Comparison of ENCODE assay signal across 19 cellular contexts in the genomic region with DNA sequence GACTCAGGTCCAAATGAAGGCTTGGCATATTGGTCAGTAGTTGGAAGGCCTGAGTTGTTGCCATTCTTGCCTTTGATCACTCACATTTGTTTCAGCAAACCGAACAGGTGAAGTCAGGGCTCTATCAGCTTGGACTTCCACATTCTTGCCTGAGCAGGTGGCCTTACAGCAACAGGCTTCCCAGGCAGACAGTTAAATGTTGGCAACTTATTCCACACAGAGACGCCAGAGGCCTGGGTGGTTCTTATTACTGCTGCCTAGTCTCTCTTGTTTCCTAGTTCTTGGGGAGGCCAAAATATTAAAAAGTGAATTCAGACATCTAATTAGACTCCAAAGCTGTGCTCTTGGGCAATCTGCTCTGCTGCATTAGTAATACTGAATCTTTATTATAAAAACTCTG. TPM values are rescaled to one million over a fixed set of nuclear protein-coding genes. Genes with fewer than 3 reads are reported as not detected.
"Had no signal": no experiment of that assay in that cellular context is flagged by ENCODE, and none has a peak within 500 bp of the region (broad histone marks: within the 10 kb centered on the region; RNA-seq: fewer than 3 reads in every experiment).

No MANE protein-coding gene starts in this region.

- ATAC-seq: gastrocnemius medialis, heart right ventricle, left colon, lower lobe of right lung, right lobe of liver had no signal

- H3K9me3 Mint-ChIP-seq: activated naive CD4-positive, alpha-beta T cell treated with anti-CD3 and anti-CD28 coated beads for 36 hours; T-helper 2 cell treated with Interferon-gamma antibody and Interleukin-4, amounts not matched to agents 5 μg/mL and 100 μg/mL, for 36 hours had no signal

- H3K27me3 ChIP-seq: colonic mucosa, gastrocnemius medialis, heart right ventricle, right lobe of liver had no signal

- H3K27ac ChIP-seq: colonic mucosa, gastrocnemius medialis, lower lobe of right lung, right lobe of liver had no signal

- H3K4me1 Mint-ChIP-seq: neural crest cell had no signal

- H3K4me3 Mint-ChIP-seq: activated naive CD4-positive, alpha-beta T cell treated with anti-CD3 and anti-CD28 coated beads for 36 hours; neural crest cell; T-helper 2 cell treated with Interferon-gamma antibody and Interleukin-4, amounts not matched to agents 5 μg/mL and 100 μg/mL, for 36 hours had no signal

- H3K9me3 ChIP-seq: colonic mucosa, gastrocnemius medialis, heart right ventricle, lower lobe of right lung, right lobe of liver had no signal

- H3K36me3 ChIP-seq: colonic mucosa, gastrocnemius medialis, heart right ventricle, lower lobe of right lung, right lobe of liver had no signal

- H3K4me1 ChIP-seq: colonic mucosa had no signal

- H3K4me3 ChIP-seq: colonic mucosa, gastrocnemius medialis, heart right ventricle, lower lobe of right lung, right lobe of liver had no signal

- H3K27ac Mint-ChIP-seq: activated naive CD4-positive, alpha-beta T cell treated with anti-CD3 and anti-CD28 coated beads for 36 hours; T-helper 2 cell treated with Interferon-gamma antibody and Interleukin-4, amounts not matched to agents 5 μg/mL and 100 μg/mL, for 36 hours had no signal

- DNase-seq: activated CD4-positive, alpha-beta T cell treated with anti-CD3 and anti-CD28 coated beads, Interleukin-2, amount 50 U/mL, for 1 hour; activated naive CD4-positive, alpha-beta T cell treated with anti-CD3 and anti-CD28 coated beads for 36 hours; activated T-cell treated with anti-CD3 and anti-CD28 coated beads for 4 hours; colonic mucosa; gastrocnemius medialis; heart right ventricle; left colon; lower lobe of right lung; midbrain; right lobe of liver; stimulated activated CD4-positive, alpha-beta T cell treated with anti-CD3 and anti-CD28 coated beads, Interleukin-2, amount 100 ng/mL, for 24 hours had no signal

RNA-seq across cellular contexts. Expression of a gene that starts 36.5 kb away (rescaled TPM):
- total RNA-seq: activated naive CD4-positive, alpha-beta T cell treated with anti-CD3 and anti-CD28 coated beads for 36 hours; cardiac septum; colonic mucosa; fibroblast of lung; neural crest cell; osteoblast; pulmonary artery endothelial cell; ureter had no signal
- polyA plus RNA-seq: adipose tissue, fibroblast of lung had no signal
